Comparison of ENCODE assay signal across 8 cellular contexts in the genomic region with DNA sequence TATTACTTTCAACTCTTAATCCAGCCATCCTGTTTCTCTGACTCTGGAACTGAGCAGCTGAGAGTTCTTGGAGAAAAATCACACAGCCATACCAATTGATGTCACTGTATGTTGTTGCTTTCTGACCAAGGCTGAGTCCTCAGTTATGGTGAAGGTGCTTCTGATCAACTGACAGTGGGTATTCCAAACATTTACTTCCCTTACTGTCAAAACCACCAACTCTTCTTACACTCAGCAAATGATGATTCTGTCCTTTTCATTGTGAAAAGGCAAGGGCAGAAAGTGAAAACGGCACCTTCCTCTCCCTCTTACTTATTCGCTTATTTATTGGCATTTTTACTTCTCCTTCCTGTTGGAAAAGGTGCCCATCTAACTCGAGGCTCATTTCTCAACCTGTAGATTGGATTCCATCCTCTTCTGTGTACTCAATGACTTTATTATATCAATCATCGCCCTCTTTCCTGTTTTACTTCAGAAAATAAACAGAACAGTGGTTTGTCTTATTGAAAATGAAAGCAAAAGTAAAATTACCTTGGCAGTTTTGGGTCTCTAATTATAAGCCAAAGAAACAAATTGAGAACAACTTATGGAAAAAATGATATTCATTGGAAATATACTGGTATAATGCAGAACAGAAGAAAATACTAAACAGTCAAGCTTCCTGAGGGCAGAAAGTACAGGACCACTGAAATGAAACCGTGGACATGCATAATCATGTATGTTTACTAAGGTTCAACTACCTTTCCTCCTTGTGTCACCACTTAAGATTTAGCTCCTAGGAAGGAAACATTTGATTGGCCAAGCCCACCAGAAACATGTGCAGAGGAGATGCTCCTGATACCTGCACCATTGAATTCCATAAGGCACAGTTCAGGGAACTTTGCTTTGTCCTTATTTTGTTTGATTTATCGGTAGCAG.
A peak's percentile ranks its signal among the peaks of the same experiment; 100 is the strongest.
DNase-seq lines count a peak whose midpoint lies in the region; ATAC-seq, FAIRE-seq and TF ChIP-seq lines count a peak whose summit lies in the region.

No MANE protein-coding gene starts in this region.

- POLR2A ChIA-PET in A549 (lab: Yijun Ruan, JAX), result interaction anchor here (1.0 to 1.9 kb wide), 2 partner anchors 102 to 104 kb away, joined by 3 to 11 read pairs; a partner anchor contains a TSS
- POLR2A ChIA-PET in Panc1 (lab: Charles Lee), result no interaction called here

- peak; percentile 67 for FAIRE-seq in A549 (lab: Jason Lieb, UNC)

- no peaks in the 10 kb centered on the region for H3K36me3 ChIP-seq in Panc1 (ENCODE audit: control insufficient read depth, insufficient read depth, low read length)
- H3K36me3 ChIP-seq in gastrocnemius medialis, result no peaks in the 10 kb centered on the region

- peaks cover 5% of the 10 kb centered on the region; the same call in 2 of the 3 replicates for H3K4me1 ChIP-seq in A549
- peaks cover 4% of the 10 kb centered on the region; the same call in 1 of the 2 replicates for H3K4me1 ChIP-seq in Panc1 (ENCODE audit: control insufficient read depth, insufficient read depth, low read length)
- H3K4me1 ChIP-seq in gastrocnemius medialis, result peaks cover 0 to 4% of the 10 kb centered on the region in 2 donors

- WGBS in A549 (ENCODE audit: missing lambda C conversion rate), result 19% methylated on average over 6 of the region's 6 CpGs

- CTCF ChIA-PET in A549 (lab: Yijun Ruan, JAX), result interaction anchor here (0.6 to 3.5 kb wide), 32 partner anchors 8 to 641 kb away, joined by 3 to 40 read pairs (median 4); no protein-coding TSS in a partner anchor
- CTCF ChIA-PET in Panc1 (lab: Charles Lee), result no interaction called here

- no peaks in the 10 kb centered on the region for H3K27me3 ChIP-seq in Panc1 (ENCODE audit: control insufficient read depth, insufficient read depth, low read length)
- H3K27me3 ChIP-seq in gastrocnemius medialis, result no peaks in the 10 kb centered on the region

- H3K4me3 ChIP-seq in A549 (peak overlapping the region; percentile 25; the same call in 2 of the 3 replicates), Panc1 (ENCODE audit: low read depth in 2 of 2, low read length in 2 of 2) (peak overlapping the region; percentile 31 to 55), gastrocnemius medialis (peak overlapping the region; percentile 12 to 39 (median 26))

- peak overlapping the region; percentile 19 to 58; a peak in 5 of 6 replicates for H3K27ac ChIP-seq in A549
- peak overlapping the region; percentile 60 for H3K27ac ChIP-seq in Panc1 (ENCODE audit: low read length)
- H3K27ac ChIP-seq in gastrocnemius medialis, result peak overlapping the region; percentile 17 to 52 (median 39)

- no peak for TF ChIP-seq EP300 in A549 (IDR thresholded peaks at IDR 0.05)

- TF ChIP-seq CTCF in A549 (IDR thresholded peaks at IDR 0.05), result no peak
- no peak for TF ChIP-seq CTCF in Panc1 (IDR thresholded peaks at IDR 0.05)
- no peak for TF ChIP-seq CTCF in gastrocnemius medialis (IDR thresholded peaks at IDR 0.05 in 4 of 5, conservative IDR thresholded peaks at IDR 0.05 in 1 of 5)

- no peak for TF ChIP-seq POLR2A in A549 (IDR thresholded peaks at IDR 0.05; ENCODE audit: low read length)
- no peak for TF ChIP-seq POLR2A in gastrocnemius medialis (IDR thresholded peaks at IDR 0.05)

- ATAC-seq in A549, result peak; percentile 58 to 66; a peak in 4 of 6 replicates
- ATAC-seq in GM21528 (IDR thresholded peaks at IDR 0.05; ENCODE audit: low FRiP score, unreplicated experiment), result peak; percentile 6
- ATAC-seq in Panc1, result peak; percentile 76
- peak; percentile 16 for ATAC-seq in esophagus mucosa
- peak in 1 of 2 donors; percentile 36 for ATAC-seq in gastrocnemius medialis

- DNase-seq in A549 (ENCODE audit: low read depth in 1 of 2, low spot score in 1 of 2) (no peak), Panc1 (ENCODE audit: low read depth, low spot score) (no peak), gastrocnemius medialis (no peak), NCI-H1930 (lab: John Stamatoyannopoulos, UW) (no peak), DMS153 treated with DMSO at 0.1 percent for 48 hours (lab: John Stamatoyannopoulos, UW; ENCODE audit: unreplicated experiment) (no peak), NCI-H187 (lab: John Stamatoyannopoulos, UW) (no peak)

- no TSS peak for BruUV-seq in Panc1 (replicated peaks; lab: Mats Ljungman, UMichigan)

- intact Hi-C loops in Panc1 (cut with micrococcal nuclease; ENCODE audit: unreplicated experiment) (no loop called here), gastrocnemius medialis (cut with DNase I; ENCODE audit: low total_unique reads) (no loop called here)

- peak overlapping the region; percentile 77 for H3K4me2 ChIP-seq in A549

- no peak for TF ChIP-seq RAD21 in A549 (conservative IDR thresholded peaks at IDR 0.05 in 1 of 2, IDR thresholded peaks at IDR 0.05 in 1 of 2)

- H3K9me3 ChIP-seq in A549 (no peaks in the 10 kb centered on the region), Panc1 (ENCODE audit: control insufficient read depth, insufficient read depth, low read depth, low read length) (no peaks in the 10 kb centered on the region), gastrocnemius medialis (no peaks in the 10 kb centered on the region)

- in situ Hi-C loops in Panc1 (cut with HindIII; ENCODE audit: low pct_unique_long_range_greater_than_20kb, low sequenced_read_pairs), result no loop called here
- in situ Hi-C loops in gastrocnemius medialis (cut with MboI; ENCODE audit: low sequenced_read_pairs in 4 of 4), result loop anchor here in 2 of 4 donors (5.0 to 10.0 kb wide), 2 partner anchors 126 to 258 kb away; a partner anchor contains a TSS

TF ChIP-seq in A549, 52 proteins besides CTCF, POLR2A, EP300 and RAD21:
- TF ChIP-seq ZNF302 (CRISPR knock-in tag; IDR thresholded peaks at IDR 0.05) (no peak), CBX8 (IDR thresholded peaks at IDR 0.05) (no peak)
